Comparison of ENCODE assay signal across 17 cellular contexts in the genomic region with DNA sequence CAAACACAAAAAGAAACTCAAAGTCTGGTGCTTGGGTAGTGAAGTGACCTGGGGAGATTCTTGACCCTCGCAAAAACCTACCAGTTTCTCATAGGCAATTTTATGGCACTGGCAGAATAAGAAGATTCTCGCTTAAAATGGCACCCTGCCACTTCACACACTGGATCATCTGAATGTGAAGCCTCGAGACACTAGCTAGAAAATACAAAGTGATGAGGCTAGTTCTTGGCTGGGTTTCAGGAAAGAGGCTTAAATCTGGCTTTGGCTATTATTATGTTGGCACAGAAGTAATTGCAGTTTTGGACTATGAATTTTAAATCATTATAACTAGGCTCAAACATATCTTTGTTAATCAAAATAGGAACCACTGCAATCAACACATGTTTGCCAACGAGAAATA.
DNase-seq lines count a peak whose midpoint lies in the region; TF ChIP-seq lines count a peak whose summit lies in the region.
"Had no signal": no experiment of that assay in that cellular context is flagged by ENCODE, and none has a peak within 500 bp of the region (broad histone marks: within the 10 kb centered on the region; RNA-seq: fewer than 3 reads in every experiment).

No MANE protein-coding gene starts in this region.

- no peaks in the 10 kb centered on the region for H3K9me3 ChIP-seq in CD8-positive, alpha-beta memory T cell (ENCODE audit: low read length)
- no peaks in the 10 kb centered on the region for H3K9me3 ChIP-seq in testis
- H3K9me3 ChIP-seq: BLaER1 had no signal

- POLR2A ChIA-PET in CD8-positive, alpha-beta memory T cell (lab: Charles Lee), result no interaction called here

- H3K36me3 ChIP-seq in CD8-positive, alpha-beta memory T cell (ENCODE audit: insufficient read depth, low read length), result no peaks in the 10 kb centered on the region
- no peaks in the 10 kb centered on the region for H3K36me3 ChIP-seq in testis (ENCODE audit: low read depth, missing control alignments)
- H3K36me3 ChIP-seq: BLaER1 had no signal

- in situ Hi-C loops in G401 (cut with HindIII; ENCODE audit: low sequenced_read_pairs), result no loop called here

- H3K4me3 ChIP-seq in CD8-positive, alpha-beta memory T cell (ENCODE audit: low read length), result no peak overlapping the region
- no peak overlapping the region for H3K4me3 ChIP-seq in testis
- H3K4me3 ChIP-seq: BLaER1, GM23338 had no signal

- 57 to 70% methylated on average over 4 of the region's 4 CpGs for WGBS in testis, 2 donors

- no peak for TF ChIP-seq CTCF in testis (IDR thresholded peaks at IDR 0.05)

- DNase-seq in G401 (ENCODE audit: low spot score) (peak; percentile 30), NCI-H446 treated with DMSO at 0.1 percent for 48 hours (lab: John Stamatoyannopoulos, UW) (peak; percentile 22), cerebellar cortex (ENCODE audit: low spot score) (peak; percentile 24), myocyte (ENCODE audit: low read depth) (peak; percentile 56), testis (no peak), NCI-H2107 treated with DMSO at 0.1 percent for 48 hours (lab: John Stamatoyannopoulos, UW; ENCODE audit: unreplicated experiment) (no peak)
- no peak for DNase-seq in CD8-positive, alpha-beta memory T cell
- DNase-seq: Calu3; CD4-positive, CD25-positive, alpha-beta regulatory T cell; CD8-positive, alpha-beta T cell; DMS53; DMS79 treated with DMSO at 0.1 percent for 48 hours; H9 had no signal

- no peak overlapping the region for H3K27ac Mint-ChIP-seq in CD8-positive, alpha-beta memory T cell
- H3K27ac Mint-ChIP-seq: B cell; CD8-positive, alpha-beta T cell; GM23338; H9 had no signal

- no peaks in the 10 kb centered on the region for H3K27me3 ChIP-seq in CD8-positive, alpha-beta memory T cell (ENCODE audit: insufficient read depth, low read length, poor library complexity, severe bottlenecking)
- H3K27me3 ChIP-seq in testis, result no peaks in the 10 kb centered on the region
- H3K27me3 ChIP-seq: BLaER1 had no signal

- peaks cover 0 to 1% of the 10 kb centered on the region in 2 donors for H3K27me3 Mint-ChIP-seq in CD8-positive, alpha-beta memory T cell
- H3K27me3 Mint-ChIP-seq: CD4-positive, CD25-positive, alpha-beta regulatory T cell had no signal

- intact Hi-C loops in testis (cut with DNase I; ENCODE audit: low total_unique reads), result no loop called here

- no peaks in the 10 kb centered on the region for H3K4me1 ChIP-seq in CD8-positive, alpha-beta memory T cell (ENCODE audit: insufficient read depth, low read length)
- no peaks in the 10 kb centered on the region for H3K4me1 ChIP-seq in testis
- H3K4me1 ChIP-seq: BLaER1 had no signal

- no peak overlapping the region for H3K4me3 Mint-ChIP-seq in CD8-positive, alpha-beta memory T cell
- H3K4me3 Mint-ChIP-seq: B cell; CD4-positive, CD25-positive, alpha-beta regulatory T cell; CD8-positive, alpha-beta T cell; GM23338; H9 had no signal

- TF ChIP-seq POLR2A in testis (IDR thresholded peaks at IDR 0.05), result no peak

- H3K4me1 Mint-ChIP-seq in CD8-positive, alpha-beta memory T cell, result no peaks in the 10 kb centered on the region
- H3K4me1 Mint-ChIP-seq: B cell; CD4-positive, CD25-positive, alpha-beta regulatory T cell had no signal

- H3K36me3 Mint-ChIP-seq in CD8-positive, alpha-beta memory T cell, result no peaks in the 10 kb centered on the region
- H3K36me3 Mint-ChIP-seq: CD4-positive, CD25-positive, alpha-beta regulatory T cell; CD8-positive, alpha-beta T cell had no signal

- H3K27ac ChIP-seq in CD8-positive, alpha-beta memory T cell (ENCODE audit: low read depth, low read length), result no peak overlapping the region
- H3K27ac ChIP-seq in testis, result no peak overlapping the region
- H3K27ac ChIP-seq: BLaER1, C4-2B had no signal

- CTCF ChIA-PET in CD8-positive, alpha-beta memory T cell (lab: Charles Lee), result no interaction called here

- H3K9me3 Mint-ChIP-seq in CD8-positive, alpha-beta memory T cell, result peaks cover 0 to 5% (median 0%) of the 10 kb centered on the region in 5 donors
- H3K9me3 Mint-ChIP-seq: CD8-positive, alpha-beta T cell; GM23338; H9 had no signal

Comparison
In these comparisons a context has a peak if more than half of its experiments do, and no peak if none do; other contexts are left out.
1. DNase-seq: peak in G401 (single experiment), NCI-H446 treated with DMSO at 0.1 percent for 48 hours (single experiment), cerebellar cortex (single experiment) and myocyte (single experiment); none in CD8-positive, alpha-beta memory T cell (0 of 5), testis (single experiment) and NCI-H2107 treated with DMSO at 0.1 percent for 48 hours (single experiment).